Comparison of ENCODE assay signal across 10 cellular contexts in the genomic region with DNA sequence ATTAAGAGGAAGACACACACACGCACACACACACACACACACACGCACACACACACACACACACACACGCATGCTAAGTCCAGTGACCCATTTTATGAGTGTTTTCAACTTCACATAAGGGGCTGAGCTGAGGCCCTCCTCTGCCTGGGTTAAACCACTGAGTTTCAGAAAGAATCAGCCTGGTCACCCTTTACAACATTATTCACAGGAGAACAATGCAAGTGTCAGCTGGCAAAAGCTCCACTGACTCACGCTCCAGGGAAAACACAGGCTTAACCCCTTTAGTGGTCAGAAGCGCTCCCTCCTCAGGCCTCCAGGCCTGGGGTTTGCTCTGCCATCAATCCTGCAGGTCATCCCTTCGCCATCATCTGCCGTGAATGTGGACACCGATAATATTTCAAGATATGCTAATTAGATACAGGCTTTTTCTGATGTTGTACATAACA. TPM values are rescaled to one million over a fixed set of nuclear protein-coding genes. Genes with fewer than 3 reads are reported as not detected.
A peak's percentile ranks its signal among the peaks of the same experiment; 100 is the strongest.
DNase-seq lines count a peak whose midpoint lies in the region; ATAC-seq, FAIRE-seq and TF ChIP-seq lines count a peak whose summit lies in the region.
"Had no signal": no experiment of that assay in that cellular context is flagged by ENCODE, and none has a peak within 500 bp of the region (broad histone marks: within the 10 kb centered on the region; RNA-seq: fewer than 3 reads in every experiment).

No MANE protein-coding gene starts in this region.

- H3K9me1 ChIP-seq in endothelial cell of umbilical vein (replicated peaks; ENCODE audit: control insufficient read depth, extremely low read depth, insufficient read depth, low read length): no peaks in the 10 kb centered on the region

- peak; percentile 54 for DNase-seq in NCI-H1092 treated with DMSO at 0.1 percent for 48 hours (lab: John Stamatoyannopoulos, UW)
- no peak for DNase-seq in NCI-H1092 (lab: John Stamatoyannopoulos, UW)
- DNase-seq in endothelial cell of umbilical vein (ENCODE audit: low read depth, low spot score): peak; percentile 98
- peak in 1 of 3 donors; percentile 50 for DNase-seq in mucosa of descending colon
- peak; percentile 69 for DNase-seq in ureter (ENCODE audit: low spot score)
- DNase-seq in NCI-H2029 (lab: John Stamatoyannopoulos, UW): no peak
- no peak for DNase-seq in NCI-H1436 treated with DMSO at 0.1 percent for 48 hours (lab: John Stamatoyannopoulos, UW)

- H3K36me3 ChIP-seq in endothelial cell of umbilical vein (ENCODE audit: control insufficient read depth in 2 of 2, extremely low read depth in 1 of 2, insufficient read depth in 2 of 2, low read length in 2 of 2) (no peaks in the 10 kb centered on the region), mucosa of descending colon (ENCODE audit: low read depth) (no peaks in the 10 kb centered on the region)

- H3K4me1 ChIP-seq in endothelial cell of umbilical vein (ENCODE audit: control insufficient read depth, extremely low read depth, insufficient read depth, low read length) (peaks cover 30% of the 10 kb centered on the region), mucosa of descending colon (ENCODE audit: low read depth) (no peaks in the 10 kb centered on the region)

- no peak overlapping the region for H3K4me3 ChIP-seq in endothelial cell of umbilical vein (replicated peaks in 1 of 3; ENCODE audit: insufficient read depth in 1 of 3, low read depth in 1 of 3, low read length in 3 of 3)
- no peak overlapping the region for H3K4me3 ChIP-seq in mucosa of descending colon

- peak; percentile 52 for ATAC-seq in mucosa of descending colon
- no peak for ATAC-seq in HG02623 (IDR thresholded peaks at IDR 0.05; ENCODE audit: unreplicated experiment)

- H3K27ac ChIP-seq in endothelial cell of umbilical vein (ENCODE audit: insufficient read depth, low read depth, low read length): peak overlapping the region; percentile 55
- H3K27ac ChIP-seq: 22Rv1, KMS-11 had no signal

- no peaks in the 10 kb centered on the region for H3K27me3 ChIP-seq in endothelial cell of umbilical vein (ENCODE audit: control insufficient read depth in 2 of 2, insufficient read depth in 2 of 2, low read length in 2 of 2)

- no peak overlapping the region for H3K4me2 ChIP-seq in endothelial cell of umbilical vein (ENCODE audit: insufficient read depth, low read length)
- H3K4me2 ChIP-seq: KMS-11 had no signal

- CTCF ChIA-PET in endothelial cell of umbilical vein (lab: Charles Lee): interaction anchor here (0.6 to 5.4 kb wide), 12 partner anchors 9 to 236 kb away, joined by 3 to 45 read pairs (median 4); no protein-coding TSS in a partner anchor

- BruUV-seq in endothelial cell of umbilical vein (replicated peaks; lab: Mats Ljungman, UMichigan): no TSS peak

- H3K9ac ChIP-seq in endothelial cell of umbilical vein (replicated peaks; ENCODE audit: extremely low read depth, insufficient read depth, low read length): peak overlapping the region; percentile 17
- H3K9ac ChIP-seq: KMS-11 had no signal

- peak; percentile 99 for FAIRE-seq in endothelial cell of umbilical vein (lab: Jason Lieb, UNC)

- TF ChIP-seq CTCF in endothelial cell of umbilical vein (IDR thresholded peaks at IDR 0.05; ENCODE audit: extremely low read depth in 1 of 2, insufficient read depth in 1 of 2, low read depth in 1 of 2, low read length in 2 of 2) (peak in 1 of 2 donors; percentile 15), mucosa of descending colon (IDR thresholded peaks at IDR 0.05) (no peak)

- H3K9me3 ChIP-seq in endothelial cell of umbilical vein (replicated peaks; ENCODE audit: control insufficient read depth, insufficient read depth, low read length) (no peaks in the 10 kb centered on the region), mucosa of descending colon (no peaks in the 10 kb centered on the region)

- intact Hi-C loops in endothelial cell of umbilical vein (cut with micrococcal nuclease): loop anchor here (1.0 to 2.0 kb wide), 3 partner anchors 10 to 127 kb away; no protein-coding TSS in a partner anchor
- intact Hi-C loops in mucosa of descending colon (cut with DNase I, micrococcal nuclease): no loop called here

- dilution Hi-C loops in endothelial cell of umbilical vein (cut with MboI; ENCODE audit: extremely low pct_ligation_motif_present, low sequenced_read_pairs): no loop called here

- no peaks in the 10 kb centered on the region for H4K20me1 ChIP-seq in endothelial cell of umbilical vein (replicated peaks; ENCODE audit: control insufficient read depth, extremely low read depth, insufficient read depth, low read length)

- H3K79me2 ChIP-seq in endothelial cell of umbilical vein (ENCODE audit: control insufficient read depth, insufficient read depth, low read length): no peaks in the 10 kb centered on the region

- TF ChIP-seq POLR2A in endothelial cell of umbilical vein (IDR thresholded peaks at IDR 0.05; ENCODE audit: low read depth, low read length): no peak

- POLR2A ChIA-PET in endothelial cell of umbilical vein (lab: Charles Lee): interaction anchor here (0.7 kb wide), 1 partner anchor 124 kb away, joined by 4 read pairs; the partner anchor contains the start of gene HTRA3

- no peak overlapping the region for H2AFZ ChIP-seq in endothelial cell of umbilical vein (ENCODE audit: low read depth, low read length)

TF ChIP-seq in endothelial cell of umbilical vein, 7 proteins besides CTCF, POLR2A, EP300 and RAD21:
- TF ChIP-seq, protein P1, sequence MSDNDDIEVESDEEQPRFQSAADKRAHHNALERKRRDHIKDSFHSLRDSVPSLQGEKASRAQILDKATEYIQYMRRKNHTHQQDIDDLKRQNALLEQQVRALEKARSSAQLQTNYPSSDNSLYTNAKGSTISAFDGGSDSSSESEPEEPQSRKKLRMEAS (IDR thresholded peaks at IDR 0.05; ENCODE audit: insufficient read depth, insufficient read length): no peak
- peak; percentile 73 for TF ChIP-seq JUN (IDR thresholded peaks at IDR 0.05; ENCODE audit: borderline replicate concordance, insufficient read depth, insufficient read length, low read depth)
- TF ChIP-seq POLR2AphosphoS5 (IDR thresholded peaks at IDR 0.05; ENCODE audit: insufficient read depth, low read depth, low read length): peak; percentile 61
- TF ChIP-seq FOS (IDR thresholded peaks at IDR 0.05; ENCODE audit: borderline replicate concordance, insufficient read depth, low read length): peak; percentile 92

RNA-seq across cellular contexts. Expression of gene ACOX3, which starts 46.9 kb away (rescaled TPM):
- 25.6 and 26.3 TPM in 2 replicates for total RNA-seq in endothelial cell of umbilical vein
- 10.6 and 13.0 TPM in 2 replicates for polyA plus RNA-seq in endothelial cell of umbilical vein
- polyA plus RNA-seq in endothelial cell of umbilical vein (2011; cell fraction: cytosol; rRNA removed): 10.6 and 11.2 TPM in 2 replicates
- 28.3 and 29.2 TPM in 2 replicates for polyA plus RNA-seq in endothelial cell of umbilical vein (2011; cell fraction: nucleus; rRNA removed)
- polyA plus RNA-seq in endothelial cell of umbilical vein (2012): 22.9 and 25.7 TPM in 2 replicates
- polyA minus RNA-seq in endothelial cell of umbilical vein: 10.0 and 11.8 TPM in 2 replicates
- 1.1 TPM for polyA minus RNA-seq in endothelial cell of umbilical vein (2011; cell fraction: cytosol; rRNA and poly(A)+ RNA removed)
- polyA minus RNA-seq in endothelial cell of umbilical vein (2011; cell fraction: nucleus; rRNA and poly(A)+ RNA removed): 15.6 and 18.8 TPM in 2 replicates
- 10 to 100 TPM; 22.4 to 34.7 (median 26.0) TPM for total RNA-seq in mucosa of descending colon
- total RNA-seq in ureter: 49.5 TPM

RNA-seq across cellular contexts. Expression of gene TRMT44, which starts 47.0 kb away (rescaled TPM):
- total RNA-seq in endothelial cell of umbilical vein (17.3 and 20.7 TPM in 2 replicates), mucosa of descending colon (10 to 100 TPM; 14.0 to 21.7 (median 17.1) TPM), ureter (29.5 TPM)
- 10.4 and 10.6 TPM in 2 replicates for polyA plus RNA-seq in endothelial cell of umbilical vein
- polyA plus RNA-seq in endothelial cell of umbilical vein (2011; cell fraction: cytosol; rRNA removed): 6.7 and 9.2 TPM in 2 replicates
- 29.7 and 32.7 TPM in 2 replicates for polyA plus RNA-seq in endothelial cell of umbilical vein (2011; cell fraction: nucleus; rRNA removed)
- 8.9 and 9.1 TPM in 2 replicates for polyA plus RNA-seq in endothelial cell of umbilical vein (2012)
- 14.2 and 14.3 TPM in 2 replicates for polyA minus RNA-seq in endothelial cell of umbilical vein
- polyA minus RNA-seq in endothelial cell of umbilical vein (2011; cell fraction: cytosol; rRNA and poly(A)+ RNA removed): 10.4 TPM
- 22.2 and 37.1 TPM in 2 replicates for polyA minus RNA-seq in endothelial cell of umbilical vein (2011; cell fraction: nucleus; rRNA and poly(A)+ RNA removed)

Comparison
In these comparisons a context has a peak if more than half of its experiments do, and no peak if none do; other contexts are left out.
1. DNase-seq: peak in NCI-H1092 treated with DMSO at 0.1 percent for 48 hours (single experiment), endothelial cell of umbilical vein (single experiment) and ureter (single experiment); none in NCI-H1092 (single experiment), NCI-H2029 (single experiment) and NCI-H1436 treated with DMSO at 0.1 percent for 48 hours (single experiment).